14 cellular contexts compared by ENCODE assay signal in genomic region chr16:69798466-69798865, GRCh38. TPM values are rescaled to one million over a fixed set of nuclear protein-coding genes. Genes with fewer than 3 reads are reported as not detected.
A peak's percentile ranks its signal among the peaks of the same experiment; 100 is the strongest.
DNase-seq lines count a peak whose midpoint lies in the region; FAIRE-seq and TF ChIP-seq lines count a peak whose summit lies in the region.
"Had no signal": no experiment of that assay in that cellular context is flagged by ENCODE, and none has a peak within 500 bp of the region (broad histone marks: within the 10 kb centered on the region; RNA-seq: fewer than 3 reads in every experiment).

No MANE protein-coding gene starts in this region.

- H3K79me1 ChIP-seq in mesenchymal stem cell (replicated peaks; ENCODE audit: low read length, poor library complexity, severe bottlenecking): peaks cover 17% of the 10 kb centered on the region

- no peak overlapping the region for H3K23ac ChIP-seq in mesenchymal stem cell (ENCODE audit: low read length in 2 of 2)

- H3K9ac ChIP-seq in mesenchymal stem cell (ENCODE audit: low read length): peak overlapping the region; percentile 38

- H3K27ac Mint-ChIP-seq in chondrocyte (ENCODE audit: unreplicated experiment): peak overlapping the region; percentile 19
- H3K27ac Mint-ChIP-seq: dendritic cell treated with granulocyte-macrophage colony-stimulating factor and Interleukin-4, amounts not matched to agents 40 ng/mL and 50 ng/mL, for 4 days had no signal

- H3K36me3 Mint-ChIP-seq in chondrocyte (ENCODE audit: low read depth): peaks cover 2% of the 10 kb centered on the region

- H3K27me3 Mint-ChIP-seq in chondrocyte (ENCODE audit: low read depth): no peaks in the 10 kb centered on the region
- H3K27me3 Mint-ChIP-seq: CD4-positive, CD25-positive, alpha-beta regulatory T cell; dendritic cell treated with granulocyte-macrophage colony-stimulating factor and Interleukin-4, amounts not matched to agents 40 ng/mL and 50 ng/mL, for 4 days had no signal

- H3K27ac ChIP-seq in mesenchymal stem cell (ENCODE audit: low read length, poor library complexity, severe bottlenecking): no peak overlapping the region
- H3K27ac ChIP-seq: thyroid gland had no signal

- DNase-seq in H7 (peak; percentile 31), chondrocyte (ENCODE audit: low spot score) (no peak), mesenchymal stem cell (no peak), cortex of kidney (lab: John Stamatoyannopoulos, UW) (no peak), NCI-H128 (lab: John Stamatoyannopoulos, UW; ENCODE audit: unreplicated experiment) (no peak), NCI-H510A (lab: John Stamatoyannopoulos, UW) (no peak)
- DNase-seq in effector CD4-positive, alpha-beta T cell: no peak
- DNase-seq: activated T-cell treated with anti-CD3 and anti-CD28 coated beads, Interleukin-2, amount 50 U/mL, for 4 hours; CD4-positive, CD25-positive, alpha-beta regulatory T cell; NCI-H1105 treated with DMSO at 0.1 percent for 48 hours; stimulated activated CD4-positive, alpha-beta T cell treated with anti-CD3 and anti-CD28 coated beads, Interleukin-4, amount 100 ng/mL, for 4 hours; thyroid gland had no signal

- no peak overlapping the region for H4K91ac ChIP-seq in mesenchymal stem cell (ENCODE audit: low read length)

- no peak overlapping the region for H3K14ac ChIP-seq in mesenchymal stem cell (ENCODE audit: low read length in 2 of 2)

- no peak overlapping the region for H3K4me2 ChIP-seq in mesenchymal stem cell (ENCODE audit: low read length, poor library complexity, severe bottlenecking)

- H3K9me3 Mint-ChIP-seq in chondrocyte (ENCODE audit: low read depth): no peaks in the 10 kb centered on the region
- H3K9me3 Mint-ChIP-seq: activated T-cell treated with anti-CD3 and anti-CD28 coated beads, Interleukin-2, amount 50 U/mL, for 4 hours; CD4-positive, CD25-positive, alpha-beta regulatory T cell; dendritic cell treated with granulocyte-macrophage colony-stimulating factor and Interleukin-4, amounts not matched to agents 40 ng/mL and 50 ng/mL, for 4 days had no signal

- no peaks in the 10 kb centered on the region for H3K9me3 ChIP-seq in mesenchymal stem cell (ENCODE audit: control insufficient read depth, low read length)
- H3K9me3 ChIP-seq: thyroid gland had no signal

- H2BK5ac ChIP-seq in mesenchymal stem cell (ENCODE audit: low read depth, low read length, poor library complexity, severe bottlenecking): no peak overlapping the region

- no peak overlapping the region for H2BK120ac ChIP-seq in mesenchymal stem cell (ENCODE audit: low read depth, low read length)

- H3K4ac ChIP-seq in mesenchymal stem cell (ENCODE audit: low read depth in 1 of 2, low read length in 2 of 2): no peak overlapping the region

- no peak overlapping the region for H2AK5ac ChIP-seq in mesenchymal stem cell (ENCODE audit: low read length, severe bottlenecking)

- H3K4me1 Mint-ChIP-seq in chondrocyte (ENCODE audit: low read depth): peaks cover 15% of the 10 kb centered on the region

- peak; percentile 91 for FAIRE-seq in A204.1 (lab: Jason Lieb, UNC)

- no peak overlapping the region for H3K18ac ChIP-seq in mesenchymal stem cell (ENCODE audit: low read depth in 1 of 2, low read length in 2 of 2)

- H3K4me1 ChIP-seq in mesenchymal stem cell (ENCODE audit: control insufficient read depth, insufficient read depth, low read depth, low read length): peaks cover 2% of the 10 kb centered on the region

- H3K4me3 ChIP-seq in H7 (ENCODE audit: insufficient read depth, low read depth, low read length): no peak overlapping the region
- H3K4me3 ChIP-seq in mesenchymal stem cell (ENCODE audit: insufficient read depth in 1 of 2, low read depth in 1 of 2, low read length in 2 of 2): no peak overlapping the region
- H3K4me3 ChIP-seq: thyroid gland had no signal

- no peak overlapping the region for H2AFZ ChIP-seq in mesenchymal stem cell (ENCODE audit: low read depth, low read length)

- TF ChIP-seq CTCF in chondrocyte (IDR thresholded peaks at IDR 0.05): peak; percentile 82

- peaks cover 4% of the 10 kb centered on the region for H3K36me3 ChIP-seq in H7 (replicated peaks; ENCODE audit: control insufficient read depth, insufficient read depth, low read length)
- peaks cover 11 to 19% of the 10 kb centered on the region in 2 experiments for H3K36me3 ChIP-seq in mesenchymal stem cell (ENCODE audit: control insufficient read depth in 1 of 2, insufficient read depth in 2 of 2, low read depth in 1 of 2, low read length in 2 of 2)

- H3K27me3 ChIP-seq in H7 (ENCODE audit: control insufficient read depth, insufficient read depth, low read length): no peaks in the 10 kb centered on the region
- no peaks in the 10 kb centered on the region for H3K27me3 ChIP-seq in mesenchymal stem cell (ENCODE audit: control insufficient read depth in 1 of 2, insufficient read depth in 1 of 2, low read length in 2 of 2)
- H3K27me3 ChIP-seq: thyroid gland had no signal

- H2BK12ac ChIP-seq in mesenchymal stem cell (ENCODE audit: low read length in 2 of 2): no peak overlapping the region

- no peak overlapping the region for H4K8ac ChIP-seq in mesenchymal stem cell (ENCODE audit: low read length)

- H2BK15ac ChIP-seq in mesenchymal stem cell (ENCODE audit: low read depth, poor library complexity, severe bottlenecking): no peak overlapping the region

- 89% methylated on average over 8 of the region's 8 CpGs for WGBS in mesenchymal stem cell

- peak overlapping the region; percentile 20 for H3K4me3 Mint-ChIP-seq in chondrocyte (ENCODE audit: unreplicated experiment)
- H3K4me3 Mint-ChIP-seq: activated T-cell treated with anti-CD3 and anti-CD28 coated beads, Interleukin-2, amount 50 U/mL, for 4 hours; CD4-positive, CD25-positive, alpha-beta regulatory T cell; dendritic cell treated with granulocyte-macrophage colony-stimulating factor and Interleukin-4, amounts not matched to agents 40 ng/mL and 50 ng/mL, for 4 days had no signal

RNA-seq across cellular contexts. Expression of gene WWP2, which starts 36.3 kb away (rescaled TPM):
- total RNA-seq in H7 (2014; rRNA removed; shearing (Covaris generic)): 25.1 and 28.3 TPM in 2 replicates
- total RNA-seq in chondrocyte: 37.9 to 41.2 TPM (median 39.9 TPM) in 3 replicates
- polyA plus RNA-seq in mesenchymal stem cell (2013, experiment 1 of 2): 16.7 TPM
- 16.9 TPM for polyA plus RNA-seq in mesenchymal stem cell (2013, experiment 2 of 2)

RNA-seq across cellular contexts. Expression of gene NOB1, which starts 43.7 kb away (rescaled TPM):
- 43.4 and 65.0 TPM in 2 replicates for total RNA-seq in H7 (2014; rRNA removed; shearing (Covaris generic))
- 23.9 to 25.7 TPM (median 25.3 TPM) in 3 replicates for total RNA-seq in chondrocyte
- polyA plus RNA-seq in mesenchymal stem cell (2013, experiment 1 of 2): 42.8 TPM
- 41.7 TPM for polyA plus RNA-seq in mesenchymal stem cell (2013, experiment 2 of 2)
